In the genomic region with DNA sequence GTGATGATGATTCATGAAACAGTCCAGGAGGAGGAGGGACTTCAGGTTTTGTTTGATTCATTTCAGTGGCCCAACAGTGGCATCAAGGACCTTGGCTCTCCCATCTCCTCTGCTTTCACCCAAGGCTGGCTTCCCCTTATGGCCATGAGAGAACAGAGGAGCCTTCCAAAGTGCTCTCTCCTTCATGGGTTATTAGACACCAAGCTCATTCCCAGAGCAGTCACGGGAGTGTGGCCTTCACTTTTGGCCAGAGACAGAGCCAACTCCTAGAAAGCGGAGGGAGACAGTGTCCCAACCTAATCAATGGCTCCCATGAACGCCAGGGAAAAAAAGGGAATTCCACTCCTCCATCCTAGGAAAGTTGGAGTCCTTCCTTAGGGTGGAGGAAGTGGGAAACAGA, we compare ENCODE assay signal across 10 cellular contexts. TPM values are rescaled to one million over a fixed set of nuclear protein-coding genes. Genes with fewer than 3 reads are reported as not detected.
DNase-seq lines count a peak whose midpoint lies in the region; ATAC-seq, FAIRE-seq and TF ChIP-seq lines count a peak whose summit lies in the region.
"Had no signal": no experiment of that assay in that cellular context is flagged by ENCODE, and none has a peak within 500 bp of the region (broad histone marks: within the 10 kb centered on the region; RNA-seq: fewer than 3 reads in every experiment).

No MANE protein-coding gene starts in this region.

- no peak for TF ChIP-seq POLR2A in K562 (conservative IDR thresholded peaks at IDR 0.05)

- H3K4me3 Mint-ChIP-seq in CD8-positive, alpha-beta memory T cell: peak overlapping the region; percentile 80 to 95 (median 86)
- H3K4me3 Mint-ChIP-seq in nephron progenitor cell: peak overlapping the region; percentile 80

- H3K9me1 ChIP-seq in K562 (ENCODE audit: control insufficient read depth, insufficient read depth, low read length): no peaks in the 10 kb centered on the region

- no peak for TF ChIP-seq RAD21 in K562 (CRISPR knock-in tag; conservative IDR thresholded peaks at IDR 0.05 in 1 of 2, IDR thresholded peaks at IDR 0.05 in 1 of 2)

- DNase-seq in CD8-positive, alpha-beta memory T cell: no peak
- DNase-seq in LNCaP clone FGC (ENCODE audit: low read depth) (no peak), K562 (ENCODE audit: extremely low read depth in 1 of 4, low spot score in 3 of 4) (peak in 1 of 4 experiments; percentile 21), nephron progenitor cell (no peak), activated gamma-delta T cell treated with Interleukin-2 at 50 U/mL for 16 hours (no peak), right cardiac atrium (no peak)
- DNase-seq: cerebellar nuclear complex, GF-D8 had no signal

- H3K4me2 ChIP-seq in K562 (ENCODE audit: insufficient read depth, low read length): peak overlapping the region; percentile 90

- H3K27ac ChIP-seq in CD8-positive, alpha-beta memory T cell (ENCODE audit: low read depth, low read length): no peak overlapping the region
- H3K27ac ChIP-seq in K562 (ENCODE audit: extremely low read depth, low read depth, low read length) (peak overlapping the region; percentile 96), right cardiac atrium (ENCODE audit: low read length) (no peak overlapping the region)

- peaks cover 58 to 81% (median 69%) of the 10 kb centered on the region in 3 donors for H3K4me1 Mint-ChIP-seq in CD8-positive, alpha-beta memory T cell
- H3K4me1 Mint-ChIP-seq in nephron progenitor cell: peaks cover 35% of the 10 kb centered on the region

- ATAC-seq in K562 (no peak), right cardiac atrium (no peak), GM19351 (IDR thresholded peaks at IDR 0.05; ENCODE audit: unreplicated experiment) (no peak), GM21825 (IDR thresholded peaks at IDR 0.05; ENCODE audit: unreplicated experiment) (no peak)

- WGBS in K562 (ENCODE audit: insufficient coverage, low coverage, missing lambda C conversion rate): 38% methylated on average over 3 of the region's 3 CpGs
- WGBS in right cardiac atrium: 86% methylated on average over 3 of the region's 3 CpGs

- intact Hi-C loops in K562 (cut with micrococcal nuclease) (no loop called here), right cardiac atrium (cut with DNase I) (no loop called here)

- H3K4me1 ChIP-seq in CD8-positive, alpha-beta memory T cell (ENCODE audit: insufficient read depth, low read length): peaks cover 59% of the 10 kb centered on the region
- H3K4me1 ChIP-seq in K562 (replicated peaks in 1 of 2; ENCODE audit: control insufficient read depth in 2 of 2, insufficient read depth in 2 of 2, low read length in 2 of 2): peaks cover 29 to 44% of the 10 kb centered on the region in 2 experiments
- H3K4me1 ChIP-seq in right cardiac atrium (ENCODE audit: control insufficient read depth, insufficient read depth, low read length): peaks cover 4% of the 10 kb centered on the region

- H3K36me3 Mint-ChIP-seq in CD8-positive, alpha-beta memory T cell: peaks cover 0 to 38% (median 3%) of the 10 kb centered on the region in 3 donors
- peaks cover 13% of the 10 kb centered on the region for H3K36me3 Mint-ChIP-seq in nephron progenitor cell (ENCODE audit: low read depth)

- H3K9ac ChIP-seq in K562 (ENCODE audit: insufficient read depth in 1 of 2, low read depth in 2 of 2, low read length in 2 of 2): peak overlapping the region; percentile 87 to 88; a peak in 3 of 4 replicates

- no peak overlapping the region for H2AFZ ChIP-seq in K562 (ENCODE audit: low read depth, low read length)

- CTCF ChIA-PET in CD8-positive, alpha-beta memory T cell (lab: Charles Lee): interaction anchor here (0.7 to 4.8 kb wide), 4 partner anchors 10 to 45 kb away, joined by 3 to 20 read pairs (median 5); partner anchors contain the start of genes CAPN10 and RNPEPL1
- CTCF ChIA-PET in K562 (lab: Yijun Ruan, JAX; ENCODE audit: low intra/inter-chr PET ratio): no interaction called here

- peaks cover 4% of the 10 kb centered on the region for H3K36me3 ChIP-seq in CD8-positive, alpha-beta memory T cell (ENCODE audit: insufficient read depth, low read length)
- H3K36me3 ChIP-seq in K562 (ENCODE audit: control insufficient read depth, insufficient read depth, low read length): peaks cover 43% of the 10 kb centered on the region

- no TSS peak for BruUV-seq in K562 (replicated peaks; lab: Mats Ljungman, UMichigan)

- no peaks in the 10 kb centered on the region for H3K27me3 ChIP-seq in CD8-positive, alpha-beta memory T cell (ENCODE audit: insufficient read depth, low read length, poor library complexity, severe bottlenecking)
- H3K27me3 ChIP-seq in K562 (ENCODE audit: control insufficient read depth in 2 of 2, insufficient read depth in 2 of 2, low read length in 2 of 2) (no peaks in the 10 kb centered on the region), right cardiac atrium (ENCODE audit: control insufficient read depth, insufficient read depth) (no peaks in the 10 kb centered on the region)

- FAIRE-seq in K562 (lab: Jason Lieb, UNC): peak; percentile 6

- TF ChIP-seq EP300 in K562 (IDR thresholded peaks at IDR 0.05; ENCODE audit: low read length): no peak

- H4K20me1 ChIP-seq in K562 (replicated peaks; ENCODE audit: control insufficient read depth, insufficient read depth, low read length): no peaks in the 10 kb centered on the region

- peaks cover 80% of the 10 kb centered on the region for H3K79me2 ChIP-seq in K562 (ENCODE audit: control insufficient read depth, insufficient read depth, low read length)

- in situ Hi-C loops in K562 (cut with MboI): no loop called here

- no peaks in the 10 kb centered on the region for H3K9me3 Mint-ChIP-seq in CD8-positive, alpha-beta memory T cell
- H3K9me3 Mint-ChIP-seq in nephron progenitor cell: no peaks in the 10 kb centered on the region

- no peaks in the 10 kb centered on the region for H3K9me3 ChIP-seq in CD8-positive, alpha-beta memory T cell (ENCODE audit: low read length)
- H3K9me3 ChIP-seq in K562 (replicated peaks; ENCODE audit: control insufficient read depth, insufficient read depth, low read depth, low read length) (0 out of 2 replicates have a peak, but pooled peaks cover 1% of the 10 kb centered on the region), right cardiac atrium (ENCODE audit: control insufficient read depth, low read length) (no peaks in the 10 kb centered on the region)

- TF ChIP-seq CTCF in LNCaP clone FGC (IDR thresholded peaks at IDR 0.05; ENCODE audit: control insufficient read depth, extremely low read depth, insufficient read depth) (no peak), K562 (IDR thresholded peaks at IDR 0.05 in 2 of 3, conservative IDR thresholded peaks at IDR 0.05 in 1 of 3; ENCODE audit: insufficient read depth in 2 of 3, low read depth in 1 of 3, low read length in 3 of 3) (no peak), nephron progenitor cell (IDR thresholded peaks at IDR 0.05) (no peak)

- peak overlapping the region; percentile 50 to 97 (median 88) for H3K27ac Mint-ChIP-seq in CD8-positive, alpha-beta memory T cell
- no peak overlapping the region for H3K27ac Mint-ChIP-seq in nephron progenitor cell

- H3K4me3 ChIP-seq in CD8-positive, alpha-beta memory T cell (ENCODE audit: low read length): peak overlapping the region; percentile 63
- H3K4me3 ChIP-seq in LNCaP clone FGC (ENCODE audit: low read depth, low read length) (peak overlapping the region; percentile 74), K562 (peak overlapping the region; percentile 77), right cardiac atrium (ENCODE audit: low read length) (no peak overlapping the region)

- POLR2A ChIA-PET in CD8-positive, alpha-beta memory T cell (lab: Charles Lee): no interaction called here
- POLR2A ChIA-PET in K562 (lab: Yijun Ruan, JAX): interaction anchor here (1.0 kb wide), 1 partner anchor 64 kb away, joined by 4 read pairs; no protein-coding TSS in a partner anchor

- no peaks in the 10 kb centered on the region for H3K27me3 Mint-ChIP-seq in CD8-positive, alpha-beta memory T cell
- H3K27me3 Mint-ChIP-seq in nephron progenitor cell (ENCODE audit: low read depth, poor library complexity): peaks cover 3% of the 10 kb centered on the region

RNA-seq across cellular contexts. Expression of gene DUSP28, which starts 0.9 kb away (rescaled TPM):
- total RNA-seq in CD8-positive, alpha-beta memory T cell: 1 to 10 TPM; 7.0 TPM
- 22.0 TPM for polyA plus RNA-seq in CD8-positive, alpha-beta memory T cell
- total RNA-seq in K562 (2011; cell fraction: chromatin; rRNA removed; ENCODE audit: low replicate concordance): 9.2 and 12.9 TPM in 2 replicates
- total RNA-seq in K562 (2011; cell fraction: nucleolus; rRNA removed): 7.8 and 10.5 TPM in 2 replicates
- total RNA-seq in K562 (2011; cell fraction: nucleoplasm; rRNA removed): 11.3 and 11.6 TPM in 2 replicates
- total RNA-seq in K562 (2014; rRNA removed) (5.1 and 5.6 TPM in 2 replicates), K562 (2014; rRNA removed; fragmentation: Illumina TruSeq; extraction: Trizol) (4.2 and 5.8 TPM in 2 replicates), K562 (2015; rRNA removed; fragmentation: Illumina TruSeq; extraction: Trizol) (3.6 and 4.3 TPM in 2 replicates), K562 (2021) (3.3 and 6.3 TPM in 2 replicates), right cardiac atrium (10 to 100 TPM in 3 of 4 donors, 1 to 10 TPM in 1; 9.6 to 14.9 (median 11.7) TPM)
- polyA plus RNA-seq in K562 (2011; rRNA removed) (7.5 and 8.1 TPM in 2 replicates), K562 (2014; fragmentation: Illumina TruSeq; extraction: Trizol) (4.1 and 4.7 TPM in 2 replicates), K562 (2014; fragmentation: Nextera tagmentation; extraction: Ambion mirVana) (1 to 10 TPM; 2.8 to 4.2 TPM), K562 (2014; rRNA removed) (4.7 and 5.4 TPM in 2 replicates), right cardiac atrium (10.9 TPM)
- polyA plus RNA-seq in K562 (2011; cell fraction: cytosol; rRNA removed): 6.5 and 7.1 TPM in 2 replicates
- polyA plus RNA-seq in K562 (2011; cell fraction: nucleus; rRNA removed): 6.2 and 6.6 TPM in 2 replicates
- 5.6 and 7.6 TPM in 2 replicates for polyA plus RNA-seq in K562 (2012)
- polyA minus RNA-seq in K562 (2011; rRNA and poly(A)+ RNA removed): 4.2 and 5.7 TPM in 2 replicates
- polyA minus RNA-seq in K562 (2011; cell fraction: cytosol; rRNA and poly(A)+ RNA removed): 1.2 and 2.1 TPM in 2 replicates
- polyA minus RNA-seq in K562 (2011; cell fraction: nucleus; rRNA and poly(A)+ RNA removed): 3.4 and 3.8 TPM in 2 replicates

RNA-seq across cellular contexts. Expression of gene ANKMY1, which starts 1.5 kb away (rescaled TPM):
- 10 to 100 TPM; 22.4 to 27.9 TPM for total RNA-seq in CD8-positive, alpha-beta memory T cell
- 15.8 TPM for polyA plus RNA-seq in CD8-positive, alpha-beta memory T cell
- 94.4 and 106 TPM in 2 replicates for total RNA-seq in K562 (2011; cell fraction: chromatin; rRNA removed; ENCODE audit: low replicate concordance)
- total RNA-seq in K562 (2011; cell fraction: nucleolus; rRNA removed): 48.0 and 49.5 TPM in 2 replicates
- total RNA-seq in K562 (2011; cell fraction: nucleoplasm; rRNA removed): 47.5 and 60.0 TPM in 2 replicates
- 7.7 and 8.2 TPM in 2 replicates for total RNA-seq in K562 (2014; rRNA removed)
- 4.4 and 6.4 TPM in 2 replicates for total RNA-seq in K562 (2014; rRNA removed; fragmentation: Illumina TruSeq; extraction: Trizol)
- total RNA-seq in K562 (2015; rRNA removed; fragmentation: Illumina TruSeq; extraction: Trizol): 10.7 and 12.3 TPM in 2 replicates
- 15.1 and 16.0 TPM in 2 replicates for total RNA-seq in K562 (2021)
- 13.0 and 18.7 TPM in 2 replicates for polyA plus RNA-seq in K562 (2011; rRNA removed)
- 13.4 and 18.3 TPM in 2 replicates for polyA plus RNA-seq in K562 (2011; cell fraction: cytosol; rRNA removed)
- polyA plus RNA-seq in K562 (2011; cell fraction: nucleus; rRNA removed): 66.3 and 91.6 TPM in 2 replicates
- 12.3 and 19.9 TPM in 2 replicates for polyA plus RNA-seq in K562 (2012)
- 12.4 and 13.8 TPM in 2 replicates for polyA plus RNA-seq in K562 (2014; fragmentation: Illumina TruSeq; extraction: Trizol)
- polyA plus RNA-seq in K562 (2014; fragmentation: Nextera tagmentation; extraction: Ambion mirVana): under 1 TPM; 0.75 to 0.87 TPM
- polyA plus RNA-seq in K562 (2014; rRNA removed): 11.7 and 11.9 TPM in 2 replicates
- polyA minus RNA-seq in K562 (2011; rRNA and poly(A)+ RNA removed): 22.6 and 23.1 TPM in 2 replicates
- polyA minus RNA-seq in K562 (2011; cell fraction: cytosol; rRNA and poly(A)+ RNA removed): 9.9 and 13.2 TPM in 2 replicates
- polyA minus RNA-seq in K562 (2011; cell fraction: nucleus; rRNA and poly(A)+ RNA removed): 34.6 and 45.8 TPM in 2 replicates
- total RNA-seq in right cardiac atrium: 1 to 10 TPM; 7.3 to 8.0 (median 7.6) TPM
- polyA plus RNA-seq in right cardiac atrium: 3.5 TPM

RNA-seq across cellular contexts. Expression of gene RNPEPL1, which starts 9.0 kb away (rescaled TPM):
- 10 to 100 TPM; 55.6 to 61.1 TPM for total RNA-seq in CD8-positive, alpha-beta memory T cell
- 101 TPM for polyA plus RNA-seq in CD8-positive, alpha-beta memory T cell
- total RNA-seq in K562 (2011; cell fraction: chromatin; rRNA removed; ENCODE audit: low replicate concordance): 13.5 and 56.3 TPM in 2 replicates
- 37.2 and 53.2 TPM in 2 replicates for total RNA-seq in K562 (2011; cell fraction: nucleolus; rRNA removed)
- total RNA-seq in K562 (2011; cell fraction: nucleoplasm; rRNA removed): 20.7 and 21.8 TPM in 2 replicates
- total RNA-seq in K562 (2014; rRNA removed): 15.7 and 25.3 TPM in 2 replicates
- total RNA-seq in K562 (2014; rRNA removed; fragmentation: Illumina TruSeq; extraction: Trizol): 1.7 and 2.5 TPM in 2 replicates
- total RNA-seq in K562 (2015; rRNA removed; fragmentation: Illumina TruSeq; extraction: Trizol): 7.0 and 7.1 TPM in 2 replicates
- 38.3 and 38.7 TPM in 2 replicates for total RNA-seq in K562 (2021)
- 5.5 and 10.0 TPM in 2 replicates for polyA plus RNA-seq in K562 (2011; rRNA removed)
- polyA plus RNA-seq in K562 (2011; cell fraction: cytosol; rRNA removed): 12.6 and 28.4 TPM in 2 replicates
- 56.7 and 79.9 TPM in 2 replicates for polyA plus RNA-seq in K562 (2011; cell fraction: nucleus; rRNA removed)
- 21.9 and 55.2 TPM in 2 replicates for polyA plus RNA-seq in K562 (2012)
- polyA plus RNA-seq in K562 (2014; fragmentation: Illumina TruSeq; extraction: Trizol): 5.6 and 21.3 TPM in 2 replicates
- polyA plus RNA-seq in K562 (2014; fragmentation: Nextera tagmentation; extraction: Ambion mirVana): under 1 TPM; 0.07 to 0.45 TPM
- polyA plus RNA-seq in K562 (2014; rRNA removed): 21.9 and 28.2 TPM in 2 replicates
- polyA minus RNA-seq in K562 (2011; rRNA and poly(A)+ RNA removed): 1.9 and 3.7 TPM in 2 replicates
- polyA minus RNA-seq in K562 (2011; cell fraction: cytosol; rRNA and poly(A)+ RNA removed): 29.7 and 42.0 TPM in 2 replicates
- polyA minus RNA-seq in K562 (2011; cell fraction: nucleus; rRNA and poly(A)+ RNA removed): 17.6 and 18.4 TPM in 2 replicates
- total RNA-seq in right cardiac atrium: 10 to 100 TPM; 40.4 to 61.6 (median 58.0) TPM
- polyA plus RNA-seq in right cardiac atrium: 108 TPM

RNA-seq across cellular contexts. Expression of gene CAPN10, which starts 27.3 kb away (rescaled TPM):
- 10 to 100 TPM; 36.1 to 40.5 TPM for total RNA-seq in CD8-positive, alpha-beta memory T cell
- 19.5 TPM for polyA plus RNA-seq in CD8-positive, alpha-beta memory T cell
- 47.6 and 128 TPM in 2 replicates for total RNA-seq in K562 (2011; cell fraction: chromatin; rRNA removed; ENCODE audit: low replicate concordance)
- 79.5 and 81.2 TPM in 2 replicates for total RNA-seq in K562 (2011; cell fraction: nucleolus; rRNA removed)
- 52.6 and 61.5 TPM in 2 replicates for total RNA-seq in K562 (2011; cell fraction: nucleoplasm; rRNA removed)
- 18.6 and 24.3 TPM in 2 replicates for total RNA-seq in K562 (2014; rRNA removed)
- total RNA-seq in K562 (2014; rRNA removed; fragmentation: Illumina TruSeq; extraction: Trizol): 3.7 and 4.1 TPM in 2 replicates
- total RNA-seq in K562 (2015; rRNA removed; fragmentation: Illumina TruSeq; extraction: Trizol): 10.4 and 14.5 TPM in 2 replicates
- total RNA-seq in K562 (2021): 19.3 and 25.3 TPM in 2 replicates
- polyA plus RNA-seq in K562 (2011; rRNA removed): 8.4 and 14.0 TPM in 2 replicates
- polyA plus RNA-seq in K562 (2011; cell fraction: cytosol; rRNA removed): 8.3 and 17.5 TPM in 2 replicates
- 81.9 and 107 TPM in 2 replicates for polyA plus RNA-seq in K562 (2011; cell fraction: nucleus; rRNA removed)
- 11.4 and 22.7 TPM in 2 replicates for polyA plus RNA-seq in K562 (2012)
- polyA plus RNA-seq in K562 (2014; fragmentation: Illumina TruSeq; extraction: Trizol): 4.7 and 8.9 TPM in 2 replicates
- under 1 TPM; 0.08 to 0.41 TPM for polyA plus RNA-seq in K562 (2014; fragmentation: Nextera tagmentation; extraction: Ambion mirVana)
- 26.1 and 26.8 TPM in 2 replicates for polyA plus RNA-seq in K562 (2014; rRNA removed)
- 3.7 and 4.6 TPM in 2 replicates for polyA minus RNA-seq in K562 (2011; rRNA and poly(A)+ RNA removed)
- polyA minus RNA-seq in K562 (2011; cell fraction: cytosol; rRNA and poly(A)+ RNA removed): 7.4 and 9.3 TPM in 2 replicates
- polyA minus RNA-seq in K562 (2011; cell fraction: nucleus; rRNA and poly(A)+ RNA removed): 26.9 and 33.0 TPM in 2 replicates
- 10 to 100 TPM; 21.2 to 44.3 (median 36.2) TPM for total RNA-seq in right cardiac atrium
- 40.1 TPM for polyA plus RNA-seq in right cardiac atrium
